Comparison of ENCODE assay signal across 22 cellular contexts in the genomic region with DNA sequence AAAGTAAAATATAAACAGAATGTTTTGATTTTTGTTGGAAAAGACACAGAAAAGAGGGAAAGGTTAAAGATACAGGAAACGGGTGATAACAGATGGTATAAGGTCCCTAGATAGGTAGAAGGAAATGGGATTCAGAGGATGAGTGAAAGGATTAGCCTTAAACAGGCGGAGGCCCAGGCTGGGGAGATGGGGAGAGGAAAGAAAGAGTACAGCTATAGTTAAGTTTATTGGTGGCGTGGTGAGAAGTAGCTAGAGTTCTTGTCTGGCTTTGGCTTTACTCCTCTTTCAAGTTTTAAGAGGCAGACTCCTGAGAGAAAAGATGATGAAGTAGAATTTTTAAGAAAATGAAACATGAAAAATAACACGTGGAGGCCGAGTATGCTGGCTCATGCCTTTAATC. TPM values are rescaled to one million over a fixed set of nuclear protein-coding genes. Genes with fewer than 3 reads are reported as not detected.
DNase-seq lines count a peak whose midpoint lies in the region; ATAC-seq, FAIRE-seq and TF ChIP-seq lines count a peak whose summit lies in the region.
"Had no signal": no experiment of that assay in that cellular context is flagged by ENCODE, and none has a peak within 500 bp of the region (broad histone marks: within the 10 kb centered on the region; RNA-seq: fewer than 3 reads in every experiment).

No MANE protein-coding gene starts in this region.

- peak overlapping the region; percentile 25 for H3K27ac Mint-ChIP-seq in activated T-cell treated with anti-CD3 and anti-CD28 coated beads, Interleukin-2, amount 50 U/mL, for 72 hours
- H3K27ac Mint-ChIP-seq in stimulated activated naive B cell treated with anti-CD40 and anti-IgM and Interleukin-4, amounts not matched to agents 10 μg/mL and 1 μg/mL and 100 μg/mL, for 72 hours, result peak overlapping the region; percentile 2
- H3K27ac Mint-ChIP-seq: activated CD8-positive, alpha-beta T cell treated with anti-CD3 and anti-CD28 coated beads, Interleukin-2, amount 10 ng/mL, durations not matched to agents 7 days and 5 days had no signal

- H3K4me1 ChIP-seq in MM.1S (ENCODE audit: low read length), result peaks cover 15% of the 10 kb centered on the region; the same call in 1 of the 2 replicates
- peaks cover 22% of the 10 kb centered on the region for H3K4me1 ChIP-seq in GM12878 (ENCODE audit: control insufficient read depth, insufficient read depth, low read length)
- H3K4me1 ChIP-seq in testis, result peaks cover 11% of the 10 kb centered on the region
- H3K4me1 ChIP-seq: HAP-1 had no signal

- no peaks in the 10 kb centered on the region for H3K9me2 ChIP-seq in MM.1S (replicated peaks; ENCODE audit: insufficient read depth, low read length)

- TF ChIP-seq POLR2A in GM12878 (IDR thresholded peaks at IDR 0.05; ENCODE audit: low read depth, low read length) (no peak), testis (IDR thresholded peaks at IDR 0.05) (no peak)

- no peak for DNase-seq in activated T-cell treated with anti-CD3 and anti-CD28 coated beads, Interleukin-2, amount 50 U/mL, for 72 hours
- DNase-seq in activated T-cell treated with anti-CD3 and anti-CD28 coated beads for 4 hours, result no peak
- DNase-seq in MM.1S, result no peak
- no peak for DNase-seq in GM12878 (ENCODE audit: low read depth, low spot score)
- DNase-seq in stimulated activated naive B cell treated with anti-CD40 and anti-IgM and Interleukin-4, amounts not matched to agents 10 μg/mL and 1 μg/mL and 100 μg/mL, for 72 hours, result no peak
- no peak for DNase-seq in middle frontal gyrus (ENCODE audit: extremely low spot score, low spot score)
- DNase-seq in testis, result no peak
- DNase-seq: activated CD8-positive, alpha-beta T cell treated with anti-CD3 and anti-CD28 coated beads, Interleukin-2, amount 10 ng/mL, durations not matched to agents 7 days and 5 days; DND-41; head of caudate nucleus; NCI-H1417 treated with DMSO at 0.1 percent for 48 hours; nucleus accumbens; PC-9; stimulated activated CD4-positive, alpha-beta T cell treated with anti-CD3 and anti-CD28 coated beads, Interleukin-2, amount 100 ng/mL, for 24 hours had no signal

- no peaks in the 10 kb centered on the region for H3K27me3 Mint-ChIP-seq in activated T-cell treated with anti-CD3 and anti-CD28 coated beads, Interleukin-2, amount 50 U/mL, for 72 hours (ENCODE audit: low read depth)
- H3K27me3 Mint-ChIP-seq in stimulated activated naive B cell treated with anti-CD40 and anti-IgM and Interleukin-4, amounts not matched to agents 10 μg/mL and 1 μg/mL and 100 μg/mL, for 72 hours, result no peaks in the 10 kb centered on the region

- H2AFZ ChIP-seq in MM.1S (ENCODE audit: low read length) (no peak overlapping the region), GM12878 (ENCODE audit: control insufficient read depth, low read depth, low read length) (no peak overlapping the region; the same call in 1 of the 2 replicates)
- H2AFZ ChIP-seq: PC-9 had no signal

- TF ChIP-seq CTCF in MM.1S (IDR thresholded peaks at IDR 0.05; ENCODE audit: low read length), result no peak
- TF ChIP-seq CTCF in GM12878 (IDR thresholded peaks at IDR 0.05 in 2 of 3, conservative IDR thresholded peaks at IDR 0.05 in 1 of 3; ENCODE audit: control insufficient read depth in 2 of 3, extremely low read depth in 1 of 3, insufficient read depth in 1 of 3, low read depth in 3 of 3, low read length in 3 of 3), result no peak
- no peak for TF ChIP-seq CTCF in testis (IDR thresholded peaks at IDR 0.05)

- H3F3A ChIP-seq in MM.1S (ENCODE audit: insufficient read depth, low read length), result 0 out of 2 replicates have a peak, but pooled peaks cover 7% of the 10 kb centered on the region

- peaks cover 46% of the 10 kb centered on the region for H3K4me1 Mint-ChIP-seq in activated T-cell treated with anti-CD3 and anti-CD28 coated beads, Interleukin-2, amount 50 U/mL, for 72 hours (ENCODE audit: low read depth)
- H3K4me1 Mint-ChIP-seq in stimulated activated naive B cell treated with anti-CD40 and anti-IgM and Interleukin-4, amounts not matched to agents 10 μg/mL and 1 μg/mL and 100 μg/mL, for 72 hours, result peaks cover 39 to 55% of the 10 kb centered on the region in 2 donors

- no peak overlapping the region for H3K4me3 Mint-ChIP-seq in activated T-cell treated with anti-CD3 and anti-CD28 coated beads, Interleukin-2, amount 50 U/mL, for 72 hours
- H3K4me3 Mint-ChIP-seq in stimulated activated naive B cell treated with anti-CD40 and anti-IgM and Interleukin-4, amounts not matched to agents 10 μg/mL and 1 μg/mL and 100 μg/mL, for 72 hours, result no peak overlapping the region
- H3K4me3 Mint-ChIP-seq: activated CD8-positive, alpha-beta T cell treated with anti-CD3 and anti-CD28 coated beads, Interleukin-2, amount 10 ng/mL, durations not matched to agents 7 days and 5 days had no signal

- no peaks in the 10 kb centered on the region for H3K27me3 ChIP-seq in MM.1S (replicated peaks; ENCODE audit: insufficient read depth, low read length)
- no peaks in the 10 kb centered on the region for H3K27me3 ChIP-seq in GM12878 (replicated peaks in 1 of 2; ENCODE audit: control insufficient read depth in 2 of 2, insufficient read depth in 2 of 2, low read length in 1 of 2)
- H3K27me3 ChIP-seq in testis, result no peaks in the 10 kb centered on the region
- H3K27me3 ChIP-seq: ascending aorta had no signal

- SMC1A ChIA-PET in GM12878 (lab: Charles Lee; ENCODE audit: uncharacterized antibody, unreplicated experiment), result interaction anchor here (0.5 to 3.3 kb wide), 18 partner anchors 8 to 616 kb away, joined by 3 to 40 read pairs (median 5); no protein-coding TSS in a partner anchor

- RAD21 ChIA-PET in GM12878 (lab: Charles Lee; ENCODE audit: unreplicated experiment), result interaction anchor here (0.6 to 2.7 kb wide), 11 partner anchors 10 to 615 kb away, joined by 3 to 21 read pairs (median 4); a partner anchor contains a TSS

- intact Hi-C loops in GM12878 (cut with micrococcal nuclease; ENCODE audit: unreplicated experiment) (no loop called here), testis (cut with DNase I; ENCODE audit: low total_unique reads) (no loop called here)

- no peaks in the 10 kb centered on the region for H4K20me1 ChIP-seq in MM.1S (ENCODE audit: insufficient read depth, low read length)
- no peaks in the 10 kb centered on the region for H4K20me1 ChIP-seq in GM12878 (ENCODE audit: control insufficient read depth, insufficient read depth)

- H3K9me3 ChIP-seq in MM.1S (replicated peaks; ENCODE audit: insufficient read depth, low read length) (no peaks in the 10 kb centered on the region), GM12878 (replicated peaks; ENCODE audit: control insufficient read depth, insufficient read depth, low read length) (no peaks in the 10 kb centered on the region; the same call in 1 of the 3 replicates), testis (no peaks in the 10 kb centered on the region)

- no peak for FAIRE-seq in GM12878 (lab: Jason Lieb, UNC)
- FAIRE-seq: keratinocyte had no signal

- no peak overlapping the region for H3K9ac ChIP-seq in MM.1S (ENCODE audit: low read length)
- H3K9ac ChIP-seq in GM12878 (ENCODE audit: control insufficient read depth, insufficient read depth, low read length), result no peak overlapping the region
- H3K9ac ChIP-seq: KMS-11 had no signal

- WGBS in GM12878 (ENCODE audit: insufficient coverage, insufficient replicate concordance, low lambda C conversion rate, missing lambda C conversion rate), result 85% methylated on average over 5 of the region's 5 CpGs
- 51 to 58% methylated on average over 5 of the region's 5 CpGs for WGBS in testis, 2 donors

- H3K36me3 ChIP-seq in MM.1S (replicated peaks; ENCODE audit: insufficient read depth, low read length) (no peaks in the 10 kb centered on the region; the same call in 1 of the 2 replicates), GM12878 (ENCODE audit: control insufficient read depth in 2 of 2, insufficient read depth in 2 of 2, low read length in 1 of 2) (no peaks in the 10 kb centered on the region), testis (ENCODE audit: low read depth, missing control alignments) (no peaks in the 10 kb centered on the region)
- H3K36me3 ChIP-seq: HAP-1 had no signal

- TF ChIP-seq EP300 in GM12878 (IDR thresholded peaks at IDR 0.05; ENCODE audit: borderline replicate concordance in 1 of 2, control insufficient read depth in 1 of 2, low read depth in 2 of 2, low read length in 2 of 2), result 0 out of 4 replicates have a peak, but pooled peaks of 1 of the 2 experiments have one; percentile 2

- peak overlapping the region; percentile 43; the same call in 1 of the 2 replicates for H3K27ac ChIP-seq in MM.1S (ENCODE audit: low read length)
- peak overlapping the region; percentile 73; the same call in 1 of the 2 replicates for H3K27ac ChIP-seq in GM12878 (ENCODE audit: control insufficient read depth, insufficient read depth)
- no peak overlapping the region for H3K27ac ChIP-seq in testis
- H3K27ac ChIP-seq: 22Rv1, ascending aorta, KMS-11, PC-9, SK-N-MC had no signal

- in situ Hi-C loops in GM12878 (cut with MboI), result no loop called here

- peaks cover 94% of the 10 kb centered on the region for H3K79me2 ChIP-seq in MM.1S (ENCODE audit: low read length)
- peaks cover 18% of the 10 kb centered on the region for H3K79me2 ChIP-seq in GM12878 (ENCODE audit: control insufficient read depth, insufficient read depth, low read length)

- CTCF ChIA-PET in GM12878 (lab: Yijun Ruan, JAX), result interaction anchor here (0.8 to 2.1 kb wide), 11 partner anchors 8 to 89 kb away, joined by 3 to 9 read pairs (median 6); no protein-coding TSS in a partner anchor

- BruUV-seq in GM12878 (replicated peaks; lab: Mats Ljungman, UMichigan), result no TSS peak

- H3K4me2 ChIP-seq in MM.1S (ENCODE audit: low read depth, low read length) (peak overlapping the region; percentile 11; the same call in 1 of the 2 replicates), GM12878 (ENCODE audit: control insufficient read depth, insufficient read depth) (peak overlapping the region; percentile 64)
- H3K4me2 ChIP-seq: KMS-11, PC-9 had no signal

- POLR2A ChIA-PET in GM12878 (lab: Charles Lee), result interaction anchor here (0.6 to 2.8 kb wide), 4 partner anchors 10 to 34 kb away, joined by 3 to 24 read pairs (median 4); no protein-coding TSS in a partner anchor

- H3K4me3 ChIP-seq in MM.1S (ENCODE audit: low read length) (no peak overlapping the region), GM12878 (no peak overlapping the region), testis (no peak overlapping the region)
- H3K4me3 ChIP-seq: ascending aorta, HAP-1, PC-9, SK-N-MC had no signal

- peaks cover 21% of the 10 kb centered on the region in 2 donors for H3K36me3 Mint-ChIP-seq in activated T-cell treated with anti-CD3 and anti-CD28 coated beads, Interleukin-2, amount 50 U/mL, for 72 hours (ENCODE audit: insufficient read depth in 2 of 2)
- H3K36me3 Mint-ChIP-seq in stimulated activated naive B cell treated with anti-CD40 and anti-IgM and Interleukin-4, amounts not matched to agents 10 μg/mL and 1 μg/mL and 100 μg/mL, for 72 hours, result peaks cover 18 to 31% of the 10 kb centered on the region in 2 donors

- TF ChIP-seq RAD21 in GM12878 (IDR thresholded peaks at IDR 0.05; ENCODE audit: insufficient read depth, low read depth, low read length), result no peak

- peaks cover 9 to 13% of the 10 kb centered on the region in 2 donors for H3K9me3 Mint-ChIP-seq in activated T-cell treated with anti-CD3 and anti-CD28 coated beads, Interleukin-2, amount 50 U/mL, for 72 hours
- H3K9me3 Mint-ChIP-seq in stimulated activated naive B cell treated with anti-CD40 and anti-IgM and Interleukin-4, amounts not matched to agents 10 μg/mL and 1 μg/mL and 100 μg/mL, for 72 hours, result peaks cover 8 to 10% of the 10 kb centered on the region in 2 donors

- no peak for ATAC-seq in activated T-cell treated with anti-CD3 and anti-CD28 coated beads, Interleukin-2, amount 50 U/mL, for 72 hours (replicated peaks in 1 of 2)
- peak; percentile 54 for ATAC-seq in GM12878
- peak; percentile 12 to 20 for ATAC-seq in stimulated activated naive B cell treated with anti-CD40 and anti-IgM and Interleukin-4, amounts not matched to agents 10 μg/mL and 1 μg/mL and 100 μg/mL, for 72 hours (replicated peaks)
- no peak for ATAC-seq in GM21360 (IDR thresholded peaks at IDR 0.05; ENCODE audit: unreplicated experiment)
- ATAC-seq: activated CD8-positive, alpha-beta T cell treated with anti-CD3 and anti-CD28 coated beads, Interleukin-2, amount 10 ng/mL, durations not matched to agents 7 days and 5 days; sciatic nerve had no signal

RNA-seq across cellular contexts. Expression of a gene that starts 13.7 kb away (rescaled TPM):
- 10 to 100 TPM; 47.8 to 50.5 TPM for total RNA-seq in activated T-cell treated with anti-CD3 and anti-CD28 coated beads, Interleukin-2, amount 50 U/mL, for 72 hours
- total RNA-seq in GM12878 (2013; cell fraction: nucleolus; rRNA removed), result 72.3 and 76.3 TPM in 2 replicates
- total RNA-seq in GM12878 (2014; rRNA removed) (15.1 and 17.9 TPM in 2 replicates), GM12878 (2014; rRNA removed; fragmentation: Illumina TruSeq; extraction: Trizol) (18.2 and 18.9 TPM in 2 replicates), GM12878 (2021) (18.5 and 20.4 TPM in 2 replicates), testis (100 to 1,000 TPM; 125 to 158 TPM)
- polyA plus RNA-seq in GM12878 (2011; ENCODE audit: low read depth), result 11.2 TPM
- polyA plus RNA-seq in GM12878 (2011; rRNA removed) (38.2 and 46.2 TPM in 2 replicates), GM12878 (2014; fragmentation: Illumina TruSeq; extraction: Trizol) (12.9 and 18.6 TPM in 2 replicates), GM12878 (2014; fragmentation: Nextera tagmentation; extraction: Ambion mirVana) (1 to 10 TPM; 3.4 to 5.9 TPM), GM12878 (2014; rRNA removed) (9.9 and 11.5 TPM in 2 replicates), GM12878 (2016; fragmentation: Nextera tagmentation; extraction: Ambion mirVana) (1 to 10 TPM; 2.8 to 3.0 TPM), testis (ENCODE audit: insufficient read depth, low read depth, low replicate concordance) (103 TPM)
- 24.4 and 30.0 TPM in 2 replicates for polyA plus RNA-seq in GM12878 (2011; cell fraction: cytosol; rRNA removed)
- polyA plus RNA-seq in GM12878 (2011; cell fraction: nucleus; rRNA removed), result 23.6 and 32.5 TPM in 2 replicates
- 9.7 and 11.7 TPM in 2 replicates for polyA plus RNA-seq in GM12878 (2012)
- 121 and 149 TPM in 2 replicates for polyA minus RNA-seq in GM12878 (2011; rRNA and poly(A)+ RNA removed)
- polyA minus RNA-seq in GM12878 (2011; cell fraction: cytosol; rRNA and poly(A)+ RNA removed), result 39.9 and 47.0 TPM in 2 replicates
- polyA minus RNA-seq in GM12878 (2011; cell fraction: nucleus; rRNA and poly(A)+ RNA removed), result 44.7 and 55.4 TPM in 2 replicates

Comparison
In these comparisons a context has a peak if more than half of its experiments do, and no peak if none do; other contexts are left out.
1. ATAC-seq: peak in GM12878 (single experiment) and stimulated activated naive B cell treated with anti-CD40 and anti-IgM and Interleukin-4, amounts not matched to agents 10 μg/mL and 1 μg/mL and 100 μg/mL, for 72 hours (2 of 2); none in activated T-cell treated with anti-CD3 and anti-CD28 coated beads, Interleukin-2, amount 50 U/mL, for 72 hours (0 of 2) and GM21360 (single experiment).
2. H3K27ac ChIP-seq: peak in MM.1S (single experiment) and GM12878 (single experiment); none in testis (0 of 2).